Comparison of ENCODE assay signal across 9 cellular contexts in the genomic region with DNA sequence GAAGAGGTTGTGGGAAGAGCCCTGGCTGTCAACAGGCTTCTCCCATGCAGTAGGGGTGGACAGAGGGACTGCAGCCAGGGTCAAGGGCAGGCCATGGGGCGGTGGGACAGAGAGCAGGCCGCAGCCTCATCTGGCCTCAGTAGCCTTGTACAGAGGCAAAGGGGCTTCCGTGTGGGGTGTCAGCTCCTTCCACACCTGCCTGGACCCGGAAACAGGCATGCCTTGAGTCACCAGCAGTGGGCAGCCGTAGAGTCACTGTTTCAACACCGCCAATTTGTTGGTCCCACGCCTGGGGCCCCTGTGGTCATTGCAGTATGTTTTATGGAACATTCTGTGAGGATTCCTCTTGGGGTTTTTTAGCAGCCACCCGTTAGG.
A peak's percentile ranks its signal among the peaks of the same experiment; 100 is the strongest.
DNase-seq lines count a peak whose midpoint lies in the region; TF ChIP-seq lines count a peak whose summit lies in the region.
"Had no signal": no experiment of that assay in that cellular context is flagged by ENCODE, and none has a peak within 500 bp of the region (broad histone marks: within the 10 kb centered on the region; RNA-seq: fewer than 3 reads in every experiment).

No MANE protein-coding gene starts in this region.

- H3K9me3 ChIP-seq in fibroblast of lung (ENCODE audit: control insufficient read depth, insufficient read depth, low read depth, low read length), result no peaks in the 10 kb centered on the region
- H3K9me3 ChIP-seq: Caco-2 had no signal

- H3K4me1 ChIP-seq in fibroblast of lung (ENCODE audit: control insufficient read depth, extremely low read depth, insufficient read depth, low read length), result peaks cover 18% of the 10 kb centered on the region

- H3K4me3 Mint-ChIP-seq in HFFc6, result no peak overlapping the region
- H3K4me3 Mint-ChIP-seq: stimulated activated naive CD8-positive, alpha-beta T cell treated with anti-CD3 and anti-CD28 coated beads, Interleukin-15, amount 100 ng/mL, for 72 hours had no signal

- H3K9ac ChIP-seq in fibroblast of lung (ENCODE audit: insufficient read depth, low read length), result no peak overlapping the region

- CTCF ChIA-PET in RWPE1 (lab: Yijun Ruan, JAX), result no interaction called here

- no peaks in the 10 kb centered on the region for H4K20me1 ChIP-seq in fibroblast of lung (ENCODE audit: control insufficient read depth, extremely low read depth, insufficient read depth, low read length)

- peaks cover 56% of the 10 kb centered on the region for H3K4me1 Mint-ChIP-seq in HFFc6 (ENCODE audit: low read depth)

- H3K27ac Mint-ChIP-seq in HFFc6, result peak overlapping the region; percentile 33; the same call in 1 of the 2 replicates

- H3K36me3 ChIP-seq in fibroblast of lung (ENCODE audit: control insufficient read depth, insufficient read depth, low read length), result peaks cover 3% of the 10 kb centered on the region

- H3K27ac ChIP-seq in RWPE1, result peak overlapping the region; percentile 14; the same call in 1 of the 2 replicates
- no peak overlapping the region for H3K27ac ChIP-seq in fibroblast of lung (ENCODE audit: insufficient read depth, low read length)

- no peak overlapping the region for H2AFZ ChIP-seq in fibroblast of lung (ENCODE audit: low read length)

- peaks cover 12% of the 10 kb centered on the region for H3K27me3 Mint-ChIP-seq in HFFc6 (ENCODE audit: insufficient read depth)
- H3K27me3 Mint-ChIP-seq: stimulated activated naive CD8-positive, alpha-beta T cell treated with anti-CD3 and anti-CD28 coated beads, Interleukin-15, amount 100 ng/mL, for 72 hours had no signal

- DNase-seq in HFFc6, result no peak
- no peak for DNase-seq in RWPE1 (ENCODE audit: low spot score)
- DNase-seq in fibroblast of lung (ENCODE audit: low read depth in 2 of 2), result peak; percentile 23 to 28
- peak; percentile 41 for DNase-seq in smooth muscle cell of the brain vasculature (ENCODE audit: low read depth, low spot score)
- DNase-seq in NK-92 (lab: John Stamatoyannopoulos, UW; ENCODE audit: unreplicated experiment), result no peak
- DNase-seq in dedifferentiated amniotic fluid mesenchymal stem cell (ENCODE audit: extremely low spot score), result no peak
- no peak for DNase-seq in stimulated activated CD4-positive, alpha-beta T cell treated with anti-CD3 and anti-CD28 coated beads, Interleukin-4, amount 100 ng/mL, for 24 hours

- POLR2A ChIA-PET in RWPE1 (lab: Yijun Ruan, JAX; ENCODE audit: low non-redundant PET), result no interaction called here

- no peaks in the 10 kb centered on the region for H3K27me3 ChIP-seq in fibroblast of lung (ENCODE audit: control insufficient read depth, insufficient read depth, low read length)

- no peak overlapping the region for H3K4me2 ChIP-seq in fibroblast of lung (ENCODE audit: extremely low read depth, insufficient read depth, low read length)

- H3K36me3 Mint-ChIP-seq in HFFc6 (ENCODE audit: low read depth), result peaks cover 15% of the 10 kb centered on the region

- H3K4me3 ChIP-seq in fibroblast of lung (replicated peaks in 1 of 4; ENCODE audit: control extremely low read depth in 1 of 4, insufficient read depth in 1 of 4, low read depth in 3 of 4, low read length in 4 of 4), result no peak overlapping the region

- H3K9me3 Mint-ChIP-seq in HFFc6, result no peaks in the 10 kb centered on the region
- H3K9me3 Mint-ChIP-seq: stimulated activated naive CD8-positive, alpha-beta T cell treated with anti-CD3 and anti-CD28 coated beads, Interleukin-15, amount 100 ng/mL, for 72 hours had no signal

- H3K79me2 ChIP-seq in fibroblast of lung (ENCODE audit: control insufficient read depth, insufficient read depth, low read length), result no peaks in the 10 kb centered on the region

- TF ChIP-seq CTCF in HFFc6 (IDR thresholded peaks at IDR 0.05), result no peak
- no peak for TF ChIP-seq CTCF in RWPE1 (conservative IDR thresholded peaks at IDR 0.05; ENCODE audit: low read depth)
- TF ChIP-seq CTCF in fibroblast of lung (conservative IDR thresholded peaks at IDR 0.05 in 1 of 2, IDR thresholded peaks at IDR 0.05 in 1 of 2; ENCODE audit: low read depth in 1 of 2, low read length in 2 of 2), result no peak

Comparison
In these comparisons a context has a peak if more than half of its experiments do, and no peak if none do; other contexts are left out.
1. DNase-seq: peak in fibroblast of lung (2 of 2) and smooth muscle cell of the brain vasculature (single experiment); none in HFFc6 (single experiment), RWPE1 (single experiment), NK-92 (single experiment), dedifferentiated amniotic fluid mesenchymal stem cell (single experiment) and stimulated activated CD4-positive, alpha-beta T cell treated with anti-CD3 and anti-CD28 coated beads, Interleukin-4, amount 100 ng/mL, for 24 hours (single experiment).